1 cellular context compared by ENCODE assay signal in genomic region chrX:49230500-49231232, GRCh38.
TF ChIP-seq lines count a peak whose summit lies in the region.

No MANE protein-coding gene starts in this region.

TF ChIP-seq in SK-N-SH, 30 proteins besides CTCF, POLR2A, EP300 and RAD21 (continued from another document):
- TF ChIP-seq, protein P1, sequence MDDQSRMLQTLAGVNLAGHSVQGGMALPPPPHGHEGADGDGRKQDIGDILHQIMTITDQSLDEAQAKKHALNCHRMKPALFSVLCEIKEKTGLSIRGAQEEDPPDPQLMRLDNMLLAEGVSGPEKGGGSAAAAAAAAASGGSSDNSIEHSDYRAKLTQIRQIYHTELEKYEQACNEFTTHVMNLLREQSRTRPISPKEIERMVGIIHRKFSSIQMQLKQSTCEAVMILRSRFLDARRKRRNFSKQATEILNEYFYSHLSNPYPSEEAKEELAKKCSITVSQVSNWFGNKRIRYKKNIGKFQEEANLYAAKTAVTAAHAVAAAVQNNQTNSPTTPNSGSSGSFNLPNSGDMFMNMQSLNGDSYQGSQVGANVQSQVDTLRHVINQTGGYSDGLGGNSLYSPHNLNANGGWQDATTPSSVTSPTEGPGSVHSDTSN (IDR thresholded peaks at IDR 0.05): no peak
- no peak for TF ChIP-seq SIN3A (IDR thresholded peaks at IDR 0.05; ENCODE audit: borderline replicate concordance, low read depth, low read length)
- no peak for TF ChIP-seq NRF1 (IDR thresholded peaks at IDR 0.05; ENCODE audit: low read depth, low read length)
- no peak for TF ChIP-seq ELF1 (IDR thresholded peaks at IDR 0.05)
- TF ChIP-seq, protein P2, sequence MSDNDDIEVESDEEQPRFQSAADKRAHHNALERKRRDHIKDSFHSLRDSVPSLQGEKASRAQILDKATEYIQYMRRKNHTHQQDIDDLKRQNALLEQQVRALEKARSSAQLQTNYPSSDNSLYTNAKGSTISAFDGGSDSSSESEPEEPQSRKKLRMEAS (IDR thresholded peaks at IDR 0.05; ENCODE audit: low read depth): no peak
- no peak for TF ChIP-seq RCOR1 (IDR thresholded peaks at IDR 0.05; ENCODE audit: low read length)
- no peak for TF ChIP-seq MEF2A (IDR thresholded peaks at IDR 0.05; ENCODE audit: borderline replicate concordance, low read depth)
- no peak for TF ChIP-seq TEAD4 (IDR thresholded peaks at IDR 0.05; ENCODE audit: borderline replicate concordance, insufficient read depth)
- TF ChIP-seq RFX5 (IDR thresholded peaks at IDR 0.05; ENCODE audit: low read length): no peak
- TF ChIP-seq NFIC (IDR thresholded peaks at IDR 0.05; ENCODE audit: borderline replicate concordance): no peak
- no peak for TF ChIP-seq FOXJ3 (CRISPR knock-in tag; IDR thresholded peaks at IDR 0.05)
- TF ChIP-seq, protein P3, sequence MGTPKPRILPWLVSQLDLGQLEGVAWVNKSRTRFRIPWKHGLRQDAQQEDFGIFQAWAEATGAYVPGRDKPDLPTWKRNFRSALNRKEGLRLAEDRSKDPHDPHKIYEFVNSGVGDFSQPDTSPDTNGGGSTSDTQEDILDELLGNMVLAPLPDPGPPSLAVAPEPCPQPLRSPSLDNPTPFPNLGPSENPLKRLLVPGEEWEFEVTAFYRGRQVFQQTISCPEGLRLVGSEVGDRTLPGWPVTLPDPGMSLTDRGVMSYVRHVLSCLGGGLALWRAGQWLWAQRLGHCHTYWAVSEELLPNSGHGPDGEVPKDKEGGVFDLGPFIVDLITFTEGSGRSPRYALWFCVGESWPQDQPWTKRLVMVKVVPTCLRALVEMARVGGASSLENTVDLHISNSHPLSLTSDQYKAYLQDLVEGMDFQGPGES (IDR thresholded peaks at IDR 0.05; ENCODE audit: low read depth, low read length): no peak
- TF ChIP-seq FOSL2 (IDR thresholded peaks at IDR 0.05; ENCODE audit: borderline replicate concordance, low read depth): no peak
- no peak for TF ChIP-seq POLR2AphosphoS5 (IDR thresholded peaks at IDR 0.05; ENCODE audit: low read depth, low read length)
